14 cellular contexts compared by ENCODE assay signal in genomic region chr1:3879787-3880428, GRCh38.
"Had no signal": no experiment of that assay in that cellular context is flagged by ENCODE, and none has a peak within 500 bp of the region (broad histone marks: within the 10 kb centered on the region; RNA-seq: fewer than 3 reads in every experiment).

No MANE protein-coding gene starts in this region.

- H3K4me1 Mint-ChIP-seq: central memory CD8-positive, alpha-beta T cell; nephron progenitor cell; stimulated activated memory B cell treated with anti-CD40 and anti-IgM and Interleukin-4, amounts not matched to agents 10 μg/mL and 1 μg/mL and 100 μg/mL, for 72 hours had no signal

- H3K27me3 ChIP-seq: esophagus squamous epithelium, gastroesophageal sphincter had no signal

- H3K27ac ChIP-seq: esophagus squamous epithelium, gastroesophageal sphincter had no signal

- H3K27me3 Mint-ChIP-seq: central memory CD8-positive, alpha-beta T cell; dendritic cell treated with granulocyte-macrophage colony-stimulating factor and Interleukin-4, amounts not matched to agents 40 ng/mL and 50 ng/mL, for 4 days; naive thymus-derived CD4-positive, alpha-beta T cell; stimulated activated memory B cell treated with anti-CD40 and anti-IgM and Interleukin-4, amounts not matched to agents 10 μg/mL and 1 μg/mL and 100 μg/mL, for 72 hours had no signal

- H3K4me1 ChIP-seq: esophagus squamous epithelium, gastroesophageal sphincter had no signal

- ATAC-seq: gastroesophageal sphincter; left colon; naive thymus-derived CD4-positive, alpha-beta T cell; stimulated activated memory B cell treated with anti-CD40 and anti-IgM and Interleukin-4, amounts not matched to agents 10 μg/mL and 1 μg/mL and 100 μg/mL, for 72 hours had no signal

- H3K9me3 Mint-ChIP-seq: central memory CD8-positive, alpha-beta T cell had no signal

- H3K4me3 Mint-ChIP-seq: central memory CD8-positive, alpha-beta T cell; dendritic cell treated with granulocyte-macrophage colony-stimulating factor and Interleukin-4, amounts not matched to agents 40 ng/mL and 50 ng/mL, for 4 days; naive thymus-derived CD4-positive, alpha-beta T cell; nephron progenitor cell; stimulated activated memory B cell treated with anti-CD40 and anti-IgM and Interleukin-4, amounts not matched to agents 10 μg/mL and 1 μg/mL and 100 μg/mL, for 72 hours had no signal

- H3K27ac Mint-ChIP-seq: dendritic cell treated with granulocyte-macrophage colony-stimulating factor and Interleukin-4, amounts not matched to agents 40 ng/mL and 50 ng/mL, for 4 days; nephron progenitor cell had no signal

- DNase-seq: esophagus squamous epithelium; foreskin fibroblast; glutamatergic neuron; left colon; mammary epithelial cell; naive thymus-derived CD4-positive, alpha-beta T cell; nephron progenitor cell; small intestine; stimulated activated CD4-positive, alpha-beta T cell treated with anti-CD3 and anti-CD28 coated beads, Interleukin-2, amount 100 ng/mL, for 48 hours; trophoblast cell had no signal

- H3K4me3 ChIP-seq: esophagus squamous epithelium, gastroesophageal sphincter had no signal
